ENCODE assay signal across 22 cellular contexts in genomic region chr5:74357827-74358226, GRCh38.
DNase-seq lines count a peak whose midpoint lies in the region; ATAC-seq and TF ChIP-seq lines count a peak whose summit lies in the region.
"Had no signal": no experiment of that assay in that cellular context is flagged by ENCODE, and none has a peak within 500 bp of the region (broad histone marks: within the 10 kb centered on the region; RNA-seq: fewer than 3 reads in every experiment).

No MANE protein-coding gene starts in this region.

- 72 to 74% methylated on average over 4 to 5 of the region's 5 CpGs for WGBS in upper lobe of left lung, 2 donors

- no peaks in the 10 kb centered on the region for H3K4me1 ChIP-seq in upper lobe of left lung
- H3K4me1 ChIP-seq: foreskin keratinocyte had no signal

- no peaks in the 10 kb centered on the region for H3K9me3 Mint-ChIP-seq in osteocyte (ENCODE audit: unreplicated experiment)
- H3K9me3 Mint-ChIP-seq: nephron had no signal

- no peaks in the 10 kb centered on the region for H3K36me3 Mint-ChIP-seq in osteocyte (ENCODE audit: unreplicated experiment)

- no peak for TF ChIP-seq EP300 in upper lobe of left lung (IDR thresholded peaks at IDR 0.05)

- H3K27ac Mint-ChIP-seq in osteocyte (ENCODE audit: unreplicated experiment): no peak overlapping the region

- no peak overlapping the region for H3K27ac ChIP-seq in upper lobe of left lung
- H3K27ac ChIP-seq: 22Rv1, foreskin keratinocyte, GM23248, tibial nerve had no signal

- H3K27me3 ChIP-seq in upper lobe of left lung: no peaks in the 10 kb centered on the region
- H3K27me3 ChIP-seq: foreskin keratinocyte, tibial nerve had no signal

- no peak overlapping the region for H3K4me3 ChIP-seq in upper lobe of left lung
- H3K4me3 ChIP-seq: GM23248, tibial nerve had no signal

- ATAC-seq in GM21381 (IDR thresholded peaks at IDR 0.05; ENCODE audit: unreplicated experiment) (no peak), upper lobe of left lung (ENCODE audit: low FRiP score in 2 of 2) (no peak)
- ATAC-seq: foreskin keratinocyte; stimulated activated naive CD8-positive, alpha-beta T cell treated with anti-CD3 and anti-CD28 coated beads, Interleukin-15, Interleukin-2, amounts not matched to agents 100 U/mL and 50 U/mL, for 24 hours had no signal

- no peaks in the 10 kb centered on the region for H3K36me3 ChIP-seq in upper lobe of left lung
- H3K36me3 ChIP-seq: tibial nerve had no signal

- H3K4me3 Mint-ChIP-seq in osteocyte (ENCODE audit: unreplicated experiment): no peak overlapping the region
- H3K4me3 Mint-ChIP-seq: nephron had no signal

- peak; percentile 26 for DNase-seq in DMS153 (lab: John Stamatoyannopoulos, UW)
- DNase-seq in DMS153 treated with DMSO at 0.1 percent for 48 hours (lab: John Stamatoyannopoulos, UW; ENCODE audit: unreplicated experiment): no peak
- DNase-seq in NCI-H1694 treated with DMSO at 0.1 percent for 48 hours (lab: John Stamatoyannopoulos, UW): peak; percentile 74
- DNase-seq in SHP77 (lab: John Stamatoyannopoulos, UW): peak; percentile 34 to 76
- DNase-seq in osteocyte (ENCODE audit: extremely low spot score, unreplicated experiment): peak; percentile 69
- DNase-seq in upper lobe of left lung: no peak
- DNase-seq in NCI-H1436 (lab: John Stamatoyannopoulos, UW): no peak
- DNase-seq: activated CD4-positive, alpha-beta T cell treated with anti-CD3 and anti-CD28 coated beads, Interleukin-2, amount 50 U/mL, for 1 hour; activated gamma-delta T cell; dermis blood vessel endothelial cell; foreskin keratinocyte; GM23248; NCI-H1436 treated with DMSO at 0.1 percent for 48 hours; NK-92 treated with Interleukin-12 subunit alpha and Interleukin-12 subunit beta, amount 100 ng/mL, for 24 hours; RPMI8226; stimulated activated CD4-positive, alpha-beta T cell treated with anti-CD3 and anti-CD28 coated beads, Interleukin-2, amount 100 ng/mL, for 24 hours; stimulated activated naive CD8-positive, alpha-beta T cell treated with anti-CD3 and anti-CD28 coated beads, Interleukin-15, Interleukin-2, amounts not matched to agents 100 U/mL and 50 U/mL, for 24 hours; T-helper 1 cell had no signal

- no peak for TF ChIP-seq POLR2A in upper lobe of left lung (IDR thresholded peaks at IDR 0.05)

- TF ChIP-seq CTCF in osteocyte (IDR thresholded peaks at IDR 0.05): no peak
- TF ChIP-seq CTCF in upper lobe of left lung (IDR thresholded peaks at IDR 0.05): no peak

- no peaks in the 10 kb centered on the region for H3K27me3 Mint-ChIP-seq in osteocyte (ENCODE audit: unreplicated experiment)

- H3K9me3 ChIP-seq in upper lobe of left lung: no peaks in the 10 kb centered on the region
- H3K9me3 ChIP-seq: tibial nerve had no signal

- H3K4me1 Mint-ChIP-seq in osteocyte (ENCODE audit: unreplicated experiment): no peaks in the 10 kb centered on the region

Comparison
In these comparisons a context has a peak if more than half of its experiments do, and no peak if none do; other contexts are left out.
1. DNase-seq: peak in DMS153 (single experiment), NCI-H1694 treated with DMSO at 0.1 percent for 48 hours (single experiment), SHP77 (2 of 2) and osteocyte (single experiment); none in DMS153 treated with DMSO at 0.1 percent for 48 hours (single experiment), upper lobe of left lung (0 of 2) and NCI-H1436 (single experiment).